8 cellular contexts compared by ENCODE assay signal in the genomic region with DNA sequence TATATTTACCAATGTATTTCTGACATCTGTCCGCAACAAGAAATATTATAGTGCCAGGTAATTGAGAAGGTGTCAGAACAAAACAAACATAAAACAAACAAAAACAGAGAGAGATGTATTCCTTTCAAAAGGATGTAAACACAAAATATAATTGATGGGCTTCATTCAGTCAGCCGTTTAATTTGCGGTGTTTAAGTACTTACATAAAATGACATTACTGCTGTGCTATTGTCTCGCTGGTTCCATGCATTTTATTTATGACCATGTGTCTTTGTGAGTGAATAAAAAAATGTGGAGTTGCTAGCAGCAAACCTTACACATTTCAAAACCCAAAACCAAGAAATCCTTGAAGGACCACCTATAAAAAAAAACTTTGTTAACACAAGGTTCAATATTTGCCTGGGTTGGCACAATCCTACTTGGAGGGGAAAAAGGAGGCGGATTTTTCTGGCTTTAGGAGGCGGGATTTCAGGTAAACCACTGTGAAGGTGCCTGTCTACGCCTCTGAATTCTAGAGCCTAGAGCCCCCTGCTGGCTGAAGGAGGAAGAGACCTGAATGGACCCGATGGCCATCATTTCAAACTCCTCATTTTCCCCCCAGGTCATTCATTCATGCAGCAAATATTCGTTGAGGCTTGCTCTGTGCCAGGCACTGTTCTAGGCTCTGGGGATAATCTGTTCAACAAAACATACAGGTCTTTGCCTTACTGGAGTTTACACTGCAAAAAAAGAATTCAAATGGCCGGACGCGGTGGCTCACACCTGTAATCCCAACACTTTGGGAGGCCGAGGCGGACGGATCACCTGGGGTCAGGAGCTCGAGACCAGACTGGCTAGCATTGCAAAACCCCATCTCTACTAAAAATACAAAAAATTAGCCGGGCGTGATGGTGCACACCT.
DNase-seq lines count a peak whose midpoint lies in the region; ATAC-seq and TF ChIP-seq lines count a peak whose summit lies in the region.

No MANE protein-coding gene starts in this region.

- H3K9me3 ChIP-seq in MG63 (no peaks in the 10 kb centered on the region), cardiac muscle cell (ENCODE audit: low read depth) (no peaks in the 10 kb centered on the region), gastrocnemius medialis (no peaks in the 10 kb centered on the region)

- no peaks in the 10 kb centered on the region for H3K36me3 ChIP-seq in MG63
- H3K36me3 ChIP-seq in cardiac muscle cell: no peaks in the 10 kb centered on the region
- no peaks in the 10 kb centered on the region for H3K36me3 ChIP-seq in gastrocnemius medialis

- TF ChIP-seq CTCF in cardiac muscle cell (IDR thresholded peaks at IDR 0.05; ENCODE audit: low read depth, low read length) (peak; percentile 90), gastrocnemius medialis (IDR thresholded peaks at IDR 0.05 in 4 of 5, conservative IDR thresholded peaks at IDR 0.05 in 1 of 5) (peak; percentile 67 to 83 (median 75))

- intact Hi-C loops in Right ventricle myocardium inferior (cut with DNase I): loop anchor here (1.0 kb wide), 1 partner anchor 167 kb away; no protein-coding TSS in a partner anchor
- intact Hi-C loops in cardiac septum (cut with DNase I): loop anchor here (2.0 kb wide), 1 partner anchor 169 kb away; no protein-coding TSS in a partner anchor
- intact Hi-C loops in gastrocnemius medialis (cut with DNase I; ENCODE audit: low total_unique reads): loop anchor here (1.0 kb wide), 1 partner anchor 168 kb away; no protein-coding TSS in a partner anchor

- no peaks in the 10 kb centered on the region for H3K4me1 ChIP-seq in cardiac muscle cell (ENCODE audit: low read depth)
- H3K4me1 ChIP-seq in gastrocnemius medialis: no peaks in the 10 kb centered on the region

- DNase-seq in Right ventricle myocardium inferior (ENCODE audit: missing footprints): no peak
- no peak for DNase-seq in cardiac septum (ENCODE audit: low spot score)
- peak; percentile 30 for DNase-seq in MG63
- peak; percentile 82 to 83 for DNase-seq in SHP77 (lab: John Stamatoyannopoulos, UW)
- peak; percentile 52 for DNase-seq in activated effector memory CD4-positive, alpha-beta T cell treated with Interleukin-2 at 50 U/mL for 16 hours
- DNase-seq in cardiac muscle cell (ENCODE audit: low read depth in 1 of 2, low spot score in 1 of 2): peak; percentile 55 to 86
- peak; percentile 30 to 48 for DNase-seq in gastrocnemius medialis
- no peak for DNase-seq in occipital lobe (lab: John Stamatoyannopoulos, UW)

- ATAC-seq in Right ventricle myocardium inferior (peak; percentile 48), gastrocnemius medialis (peak; percentile 58 to 71)

- H3K27me3 ChIP-seq in MG63: no peaks in the 10 kb centered on the region; the same call in 1 of the 2 replicates
- no peaks in the 10 kb centered on the region for H3K27me3 ChIP-seq in cardiac muscle cell
- H3K27me3 ChIP-seq in gastrocnemius medialis: no peaks in the 10 kb centered on the region

- no peak for TF ChIP-seq POLR2A in gastrocnemius medialis (IDR thresholded peaks at IDR 0.05)

- no peak overlapping the region for H3K4me3 ChIP-seq in MG63
- H3K4me3 ChIP-seq in cardiac muscle cell: no peak overlapping the region
- H3K4me3 ChIP-seq in gastrocnemius medialis: no peak overlapping the region

- H3K27ac ChIP-seq in cardiac muscle cell: no peak overlapping the region
- H3K27ac ChIP-seq in gastrocnemius medialis: no peak overlapping the region

- in situ Hi-C loops in gastrocnemius medialis (cut with MboI; ENCODE audit: low sequenced_read_pairs in 4 of 4): loop anchor here in 1 of 4 donors (5.0 kb wide), 1 partner anchor 169 kb away; no protein-coding TSS in a partner anchor

Comparison
In these comparisons a context has a peak if more than half of its experiments do, and no peak if none do; other contexts are left out.
1. DNase-seq: peak in MG63 (single experiment), SHP77 (2 of 2), activated effector memory CD4-positive, alpha-beta T cell treated with Interleukin-2 at 50 U/mL for 16 hours (single experiment), cardiac muscle cell (2 of 2) and gastrocnemius medialis (2 of 2); none in Right ventricle myocardium inferior (single experiment), cardiac septum (single experiment) and occipital lobe (single experiment).